Comparison of ENCODE assay signal across 8 cellular contexts in the genomic region with DNA sequence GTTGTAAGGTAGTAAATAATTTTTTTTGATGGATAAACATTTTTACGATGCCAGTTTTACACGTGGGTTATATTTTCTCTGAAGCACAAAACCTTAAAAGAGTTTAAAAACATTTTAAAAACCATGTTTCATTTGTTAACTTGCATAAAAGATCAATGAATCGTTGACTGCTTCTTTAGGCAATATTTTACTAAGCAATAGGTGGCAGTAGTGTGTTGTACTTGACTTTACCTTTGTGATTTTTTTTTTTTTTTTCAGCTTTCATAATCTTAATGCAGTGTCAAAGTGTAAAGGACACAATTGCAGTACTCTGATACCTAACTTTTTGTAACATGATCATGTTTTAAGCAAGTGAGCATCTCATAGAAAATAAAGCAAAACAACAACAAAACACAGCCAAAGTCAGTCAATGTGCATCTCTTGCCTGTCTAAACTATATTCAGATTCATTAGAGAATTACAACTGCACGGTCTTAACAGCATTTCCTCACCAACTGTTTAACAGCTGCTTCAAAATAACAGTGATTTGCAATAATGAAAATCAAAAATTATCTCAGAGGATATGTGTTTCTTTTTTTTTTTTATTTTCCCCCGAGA. TPM values are rescaled to one million over a fixed set of nuclear protein-coding genes. Genes with fewer than 3 reads are reported as not detected.
DNase-seq lines count a peak whose midpoint lies in the region; ATAC-seq, FAIRE-seq and TF ChIP-seq lines count a peak whose summit lies in the region.

No MANE protein-coding gene starts in this region.

- no peaks in the 10 kb centered on the region for H3K9me2 ChIP-seq in Loucy (replicated peaks; ENCODE audit: low read depth, low read length)

- H3K27me3 ChIP-seq in Loucy (ENCODE audit: insufficient read depth, low read length, poor library complexity, severe bottlenecking): no peaks in the 10 kb centered on the region

- H3K27ac ChIP-seq in VCaP: no peak overlapping the region

- no peaks in the 10 kb centered on the region for H4K20me1 ChIP-seq in Loucy (ENCODE audit: insufficient read depth, low read length, poor library complexity, severe bottlenecking)

- H3K4me2 ChIP-seq in Loucy (ENCODE audit: low read depth, low read length, poor library complexity, severe bottlenecking): no peak overlapping the region

- no peak overlapping the region for H2AFZ ChIP-seq in Loucy (ENCODE audit: low read length)

- peak; percentile 34 for ATAC-seq in Right ventricle myocardium superior (ENCODE audit: poor library complexity)
- ATAC-seq in HG02981 (IDR thresholded peaks at IDR 0.05; ENCODE audit: unreplicated experiment): no peak
- no peak for ATAC-seq in HG02870 (IDR thresholded peaks at IDR 0.05; ENCODE audit: unreplicated experiment)

- H3K4me1 ChIP-seq in Loucy (ENCODE audit: insufficient read depth, low read length, poor library complexity, severe bottlenecking): no peaks in the 10 kb centered on the region

- no peaks in the 10 kb centered on the region for H3K79me2 ChIP-seq in Loucy (ENCODE audit: insufficient read depth, low read length)

- H3F3A ChIP-seq in Loucy (ENCODE audit: low read depth): no peaks in the 10 kb centered on the region

- H3K9me3 ChIP-seq in Loucy (ENCODE audit: insufficient read depth, low read depth, low read length): no peaks in the 10 kb centered on the region

- TF ChIP-seq CTCF in Loucy (conservative IDR thresholded peaks at IDR 0.05; ENCODE audit: low read length) (peak; percentile 84), VCaP (conservative IDR thresholded peaks at IDR 0.05) (peak; percentile 78)

- peak; percentile 100 for FAIRE-seq in islet of Langerhans (lab: Jason Lieb, UNC)

- no peak overlapping the region for H3K9ac ChIP-seq in Loucy (ENCODE audit: low read depth, low read length, poor library complexity, severe bottlenecking)

- no peaks in the 10 kb centered on the region for H3K36me3 ChIP-seq in Loucy (ENCODE audit: insufficient read depth, low read length)

- H3K4me3 ChIP-seq in Loucy (ENCODE audit: low read length, poor library complexity, severe bottlenecking): no peak overlapping the region

- DNase-seq in Right ventricle myocardium superior (no peak), cardiac septum (ENCODE audit: low spot score) (no peak), nucleus accumbens (lab: John Stamatoyannopoulos, UW) (no peak)

- intact Hi-C loops in Right ventricle myocardium superior (cut with DNase I): no loop called here
- intact Hi-C loops in cardiac septum (cut with DNase I): loop anchor here (5.0 kb wide), 2 partner anchors 475 to 560 kb away; no protein-coding TSS in a partner anchor

RNA-seq across cellular contexts. Expression of gene DNAJC24, which starts 27.7 kb away (rescaled TPM):
- total RNA-seq in Right ventricle myocardium superior (16.6 TPM), cardiac septum (12.6 TPM)

RNA-seq across cellular contexts. Expression of gene DCDC1, which starts 27.8 kb away (rescaled TPM):
- total RNA-seq in Right ventricle myocardium superior (0.11 TPM), cardiac septum (not detected)
